In genomic region chr7:1364906-1365570, GRCh38 we compare ENCODE assay signal across 21 cellular contexts.
DNase-seq lines count a peak whose midpoint lies in the region; ATAC-seq, FAIRE-seq and TF ChIP-seq lines count a peak whose summit lies in the region.
"Had no signal": no experiment of that assay in that cellular context is flagged by ENCODE, and none has a peak within 500 bp of the region (broad histone marks: within the 10 kb centered on the region; RNA-seq: fewer than 3 reads in every experiment).

No MANE protein-coding gene starts in this region.

- in situ Hi-C loops in mammary epithelial cell (cut with MboI; ENCODE audit: low sequenced_read_pairs in 2 of 2): no loop called here

- H3K79me2 ChIP-seq in mammary epithelial cell (ENCODE audit: insufficient read depth, low read length): no peaks in the 10 kb centered on the region

- H3K36me3 Mint-ChIP-seq in CD8-positive, alpha-beta memory T cell: no peaks in the 10 kb centered on the region
- H3K36me3 Mint-ChIP-seq: CD4-positive, alpha-beta memory T cell had no signal

- H2AFZ ChIP-seq in mammary epithelial cell (ENCODE audit: low read depth, low read length): no peak overlapping the region

- CTCF ChIA-PET in mammary epithelial cell (lab: Charles Lee; ENCODE audit: low non-redundant PET) (no interaction called here), HEK293T (lab: Yijun Ruan, JAX) (no interaction called here)
- CTCF ChIA-PET in CD8-positive, alpha-beta memory T cell (lab: Charles Lee): no interaction called here

- H3K9me3 Mint-ChIP-seq in CD8-positive, alpha-beta memory T cell: peaks cover 0 to 6% (median 2%) of the 10 kb centered on the region in 5 donors

- WGBS in heart right ventricle, 2 donors: 70 to 77% methylated on average over 13 of the region's 13 CpGs
- WGBS in mammary epithelial cell (ENCODE audit: low coverage, missing lambda C conversion rate): 86% methylated on average over 12 of the region's 13 CpGs

- TF ChIP-seq CTCF in heart right ventricle (IDR thresholded peaks at IDR 0.05) (no peak), WERI-Rb-1 (IDR thresholded peaks at IDR 0.05; ENCODE audit: low read depth, low read length) (no peak), kidney (IDR thresholded peaks at IDR 0.05; ENCODE audit: borderline replicate concordance, extremely low read depth, insufficient read depth) (no peak), mammary epithelial cell (conservative IDR thresholded peaks at IDR 0.05 in 1 of 2, IDR thresholded peaks at IDR 0.05 in 1 of 2; ENCODE audit: extremely low read depth in 1 of 2, insufficient read depth in 1 of 2, low read depth in 1 of 2, low read length in 2 of 2) (no peak)

- H3K4me3 ChIP-seq in heart right ventricle (no peak overlapping the region), H7 (ENCODE audit: insufficient read depth, low read depth, low read length) (no peak overlapping the region), WERI-Rb-1 (ENCODE audit: low read depth, low read length) (no peak overlapping the region), kidney (ENCODE audit: low read length in 2 of 2) (no peak overlapping the region), mammary epithelial cell (replicated peaks in 1 of 3; ENCODE audit: insufficient read depth in 1 of 3, low read depth in 2 of 3, low read length in 3 of 3) (no peak overlapping the region)
- H3K4me3 ChIP-seq in CD8-positive, alpha-beta memory T cell (ENCODE audit: low read length): no peak overlapping the region
- H3K4me3 ChIP-seq: A549 had no signal

- POLR2A ChIA-PET in CD8-positive, alpha-beta memory T cell (lab: Charles Lee): no interaction called here
- POLR2A ChIA-PET in HEK293T (lab: Yijun Ruan, JAX): no interaction called here

- no peak overlapping the region for H3K27ac ChIP-seq in heart right ventricle
- peak overlapping the region; percentile 26; the same call in 1 of the 2 replicates for H3K27ac ChIP-seq in WERI-Rb-1
- no peak overlapping the region for H3K27ac ChIP-seq in kidney (ENCODE audit: low read depth in 2 of 2, low read length in 2 of 2)
- no peak overlapping the region for H3K27ac ChIP-seq in mammary epithelial cell (ENCODE audit: insufficient read depth, low read depth, low read length)
- no peak overlapping the region for H3K27ac ChIP-seq in CD8-positive, alpha-beta memory T cell (ENCODE audit: low read depth, low read length)
- H3K27ac ChIP-seq: A549 had no signal

- no peak overlapping the region for H3K4me3 Mint-ChIP-seq in CD8-positive, alpha-beta memory T cell
- H3K4me3 Mint-ChIP-seq: CD4-positive, alpha-beta memory T cell; H9; HFFc6 had no signal

- no TSS peak for BruUV-seq in mammary epithelial cell (replicated peaks; lab: Mats Ljungman, UMichigan)

- no peaks in the 10 kb centered on the region for H4K20me1 ChIP-seq in mammary epithelial cell (ENCODE audit: insufficient read depth, low read length)

- H3K9ac ChIP-seq in kidney (ENCODE audit: low read length in 2 of 2): no peak overlapping the region
- H3K9ac ChIP-seq in mammary epithelial cell (ENCODE audit: insufficient read depth, low read length): no peak overlapping the region

- H3K27me3 ChIP-seq in heart right ventricle: peaks cover 16 to 75% (median 47%) of the 10 kb centered on the region in 7 donors
- peaks cover 12% of the 10 kb centered on the region for H3K27me3 ChIP-seq in H7 (ENCODE audit: control insufficient read depth, insufficient read depth, low read length)
- no peaks in the 10 kb centered on the region for H3K27me3 ChIP-seq in WERI-Rb-1 (ENCODE audit: insufficient read depth, low read depth, severe bottlenecking)
- peaks cover 11% of the 10 kb centered on the region for H3K27me3 ChIP-seq in mammary epithelial cell (ENCODE audit: insufficient read depth, low read length)
- peaks cover 13% of the 10 kb centered on the region for H3K27me3 ChIP-seq in CD8-positive, alpha-beta memory T cell (ENCODE audit: insufficient read depth, low read length, poor library complexity, severe bottlenecking)

- H3K9me3 ChIP-seq in heart right ventricle (peaks cover 0 to 31% (median 0%) of the 10 kb centered on the region in 11 donors), WERI-Rb-1 (ENCODE audit: severe bottlenecking) (peaks cover 6% of the 10 kb centered on the region), kidney (ENCODE audit: control insufficient read depth in 1 of 2, low read length in 2 of 2) (peaks cover 0 to 6% of the 10 kb centered on the region in 2 donors), mammary epithelial cell (replicated peaks; ENCODE audit: insufficient read depth, low read length) (no peaks in the 10 kb centered on the region)
- H3K9me3 ChIP-seq in CD8-positive, alpha-beta memory T cell (ENCODE audit: low read length): no peaks in the 10 kb centered on the region
- H3K9me3 ChIP-seq: Caco-2 had no signal

- no peak for FAIRE-seq in kidney (lab: Jason Lieb, UNC)
- FAIRE-seq: A549, G401.6, GM12892 had no signal

- DNase-seq in Right ventricle myocardium inferior (ENCODE audit: missing footprints) (peak; percentile 50), heart right ventricle (no peak), H7 (peak; percentile 57), WERI-Rb-1 (no peak), kidney (peak; percentile 56), mammary epithelial cell (no peak), HEK293T (ENCODE audit: extremely low spot score) (no peak)
- DNase-seq in CD8-positive, alpha-beta memory T cell: no peak
- DNase-seq: ACHN; C1 segment of cervical spinal cord; Caco-2; CD4-positive, alpha-beta memory T cell; DMS153; DND-41; GOT3; H9; HFFc6 had no signal

- H3K27ac Mint-ChIP-seq in CD8-positive, alpha-beta memory T cell: no peak overlapping the region
- H3K27ac Mint-ChIP-seq: H9, HFFc6 had no signal

- ATAC-seq in Right ventricle myocardium inferior (no peak), heart right ventricle (no peak)
- ATAC-seq: A549, HCT116 had no signal

- peaks cover 0 to 2% (median 0%) of the 10 kb centered on the region in 3 donors for H3K4me1 Mint-ChIP-seq in CD8-positive, alpha-beta memory T cell

- H3K4me1 ChIP-seq in heart right ventricle (peaks cover 0 to 5% (median 0%) of the 10 kb centered on the region in 9 donors), kidney (ENCODE audit: control insufficient read depth in 1 of 2, insufficient read depth in 1 of 2, low read depth in 1 of 2, low read length in 2 of 2) (no peaks in the 10 kb centered on the region), mammary epithelial cell (ENCODE audit: insufficient read depth, low read length) (peaks cover 3% of the 10 kb centered on the region)
- no peaks in the 10 kb centered on the region for H3K4me1 ChIP-seq in CD8-positive, alpha-beta memory T cell (ENCODE audit: insufficient read depth, low read length)

- H3K27me3 Mint-ChIP-seq in CD8-positive, alpha-beta memory T cell: peaks cover 18 to 32% of the 10 kb centered on the region in 2 donors

- dilution Hi-C loops in mammary epithelial cell (cut with HindIII; ENCODE audit: low sequenced_read_pairs): no loop called here

- intact Hi-C loops in Right ventricle myocardium inferior (cut with DNase I) (no loop called here), heart right ventricle (cut with DNase I) (no loop called here), kidney (cut with DNase I) (no loop called here), mammary epithelial cell (cut with micrococcal nuclease) (no loop called here)

- no peaks in the 10 kb centered on the region for H3K36me3 ChIP-seq in heart right ventricle
- H3K36me3 ChIP-seq in H7 (replicated peaks; ENCODE audit: control insufficient read depth, insufficient read depth, low read length): no peaks in the 10 kb centered on the region
- no peaks in the 10 kb centered on the region for H3K36me3 ChIP-seq in WERI-Rb-1
- H3K36me3 ChIP-seq in kidney (ENCODE audit: control insufficient read depth in 1 of 2, insufficient read depth in 2 of 2, low read length in 2 of 2): no peaks in the 10 kb centered on the region
- H3K36me3 ChIP-seq in mammary epithelial cell (ENCODE audit: insufficient read depth, low read length): no peaks in the 10 kb centered on the region
- H3K36me3 ChIP-seq in CD8-positive, alpha-beta memory T cell (ENCODE audit: insufficient read depth, low read length): no peaks in the 10 kb centered on the region

- no peak overlapping the region for H3K4me2 ChIP-seq in mammary epithelial cell (ENCODE audit: insufficient read depth, low read depth, low read length)
- H3K4me2 ChIP-seq: A549 had no signal

TF ChIP-seq in HEK293T, 16 proteins besides CTCF, POLR2A, EP300 and RAD21:
- TF ChIP-seq SP1 (IDR thresholded peaks at IDR 0.05) (no peak), CTBP1 (IDR thresholded peaks at IDR 0.05; ENCODE audit: borderline replicate concordance) (no peak), ARNT (IDR thresholded peaks at IDR 0.05) (no peak)

Comparison
In these comparisons a context has a peak if more than half of its experiments do, and no peak if none do; other contexts are left out.
1. DNase-seq: peak in Right ventricle myocardium inferior (single experiment), H7 (single experiment) and kidney (single experiment); none in heart right ventricle (0 of 2), WERI-Rb-1 (single experiment), mammary epithelial cell (single experiment), CD8-positive, alpha-beta memory T cell (0 of 5) and HEK293T (single experiment).